In genomic region chr20:20977786-20978185, GRCh38 we compare ENCODE assay signal across 28 cellular contexts.
"Had no signal": no experiment of that assay in that cellular context is flagged by ENCODE, and none has a peak within 500 bp of the region (broad histone marks: within the 10 kb centered on the region; RNA-seq: fewer than 3 reads in every experiment).

No MANE protein-coding gene starts in this region.

- H3K4me1 ChIP-seq: colonic mucosa, esophagus muscularis mucosa, esophagus squamous epithelium, foreskin keratinocyte, gastrocnemius medialis, gastroesophageal sphincter, heart left ventricle, heart right ventricle had no signal

- FAIRE-seq: colon, endometrium, endothelial cell of umbilical vein, frontal cortex had no signal

- H3K36me3 ChIP-seq: colonic mucosa, esophagus muscularis mucosa, esophagus squamous epithelium, gastrocnemius medialis, gastroesophageal sphincter, heart left ventricle, heart right ventricle had no signal

- DNase-seq: colonic mucosa; cortex of kidney; dermis blood vessel endothelial cell; dorsolateral prefrontal cortex; effector CD4-positive, alpha-beta T cell; effector CD8-positive, alpha-beta T cell; effector memory CD4-positive, alpha-beta T cell; effector memory CD8-positive, alpha-beta T cell; endodermal cell; erythroblast; esophagus squamous epithelium; foreskin fibroblast; foreskin keratinocyte; foreskin melanocyte; gastrocnemius medialis; glutamatergic neuron; head of caudate nucleus; heart left ventricle; heart right ventricle had no signal

- H3K27ac ChIP-seq: colonic mucosa, coronary artery, dorsolateral prefrontal cortex, epithelial cell of prostate, esophagus muscularis mucosa, esophagus squamous epithelium, foreskin keratinocyte, gastrocnemius medialis, gastroesophageal sphincter, heart left ventricle, heart right ventricle had no signal

- H3K9me3 ChIP-seq: colonic mucosa, esophagus squamous epithelium, gastrocnemius medialis had no signal

- ATAC-seq: effector memory CD8-positive, alpha-beta T cell; esophagus mucosa; foreskin keratinocyte; gastrocnemius medialis; gastroesophageal sphincter; heart left ventricle; heart right ventricle had no signal

- H3K27me3 ChIP-seq: colonic mucosa, esophagus muscularis mucosa, esophagus squamous epithelium, foreskin keratinocyte, gastrocnemius medialis, heart left ventricle had no signal

- H3K4me3 ChIP-seq: colonic mucosa, coronary artery, dorsolateral prefrontal cortex, esophagus muscularis mucosa, esophagus squamous epithelium, gastrocnemius medialis, gastroesophageal sphincter, heart left ventricle, heart right ventricle had no signal
